In the genomic region with DNA sequence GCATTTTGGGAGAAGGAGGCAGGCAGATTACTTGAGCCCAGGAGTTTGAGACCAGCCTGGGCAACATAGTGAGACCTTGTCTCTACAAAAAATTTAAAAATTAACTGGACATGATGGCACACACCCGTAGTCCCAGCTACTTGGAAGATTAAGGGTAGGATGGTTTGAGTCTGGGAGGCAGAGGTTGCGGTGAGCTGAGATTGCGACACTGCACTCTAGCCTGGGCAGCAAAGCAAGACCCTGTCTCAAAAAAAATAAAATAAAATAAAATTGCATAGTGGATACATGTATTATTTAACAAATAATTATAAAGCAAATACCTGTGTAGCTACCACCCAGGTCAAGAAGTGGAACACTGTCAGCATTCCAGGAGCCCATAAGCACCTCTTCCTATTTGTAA, we compare ENCODE assay signal across 31 cellular contexts.
"Had no signal": no experiment of that assay in that cellular context is flagged by ENCODE, and none has a peak within 500 bp of the region (broad histone marks: within the 10 kb centered on the region; RNA-seq: fewer than 3 reads in every experiment).

No MANE protein-coding gene starts in this region.

- H3K27me3 ChIP-seq: ovary, stomach, suprapubic skin, tibial artery, upper lobe of right lung had no signal

- H3K36me3 ChIP-seq: ovary, suprapubic skin, tibial artery, upper lobe of right lung had no signal

- H3K4me3 ChIP-seq: ovary, skin epidermis, stomach, suprapubic skin, tibial artery, upper lobe of right lung had no signal

- H3K4me3 Mint-ChIP-seq: activated B cell treated with CpG ODN at 0.5 μM for 24 hours; activated naive CD4-positive, alpha-beta T cell treated with anti-CD3 and anti-CD28 coated beads, Interleukin-2, amount 50 U/mL, for 24 hours; activated naive CD8-positive, alpha-beta T cell treated with anti-CD3 and anti-CD28 coated beads, Interleukin-2, amount 50 U/mL, for 24 hours; activated T-helper 1 cell treated with anti-CD3 and anti-CD28 coated beads, Interleukin-12 subunit alpha, Interleukin-12 subunit beta, Interleukin-2, Interleukin-4 antibody, amounts not matched to agents 30 ng/mL and 10 ng/mL and 1 ng/mL, durations not matched to agents 14 hours and 24 hours and 36 hours; dendritic cell treated with granulocyte-macrophage colony-stimulating factor and Interleukin-4, amounts not matched to agents 40 ng/mL and 50 ng/mL, for 4 days; endodermal cell; stimulated activated memory B cell treated with anti-CD40 and anti-IgM and Interleukin-4, amounts not matched to agents 10 μg/mL and 1 μg/mL and 100 μg/mL, for 72 hours; T-helper 1 cell treated with Interleukin-12 subunit alpha and Interleukin-12 subunit beta and Interleukin-4 antibody, amounts not matched to agents 30 μg/mL and 1 μg/mL, for 36 hours had no signal

- H3K27me3 Mint-ChIP-seq: activated B cell treated with CpG ODN at 0.5 μM for 24 hours; activated naive CD4-positive, alpha-beta T cell treated with anti-CD3 and anti-CD28 coated beads, Interleukin-2, amount 50 U/mL, for 24 hours; activated naive CD8-positive, alpha-beta T cell treated with anti-CD3 and anti-CD28 coated beads, Interleukin-2, amount 50 U/mL, for 24 hours; dendritic cell treated with granulocyte-macrophage colony-stimulating factor and Interleukin-4, amounts not matched to agents 40 ng/mL and 50 ng/mL, for 4 days; progenitor cell of endocrine pancreas; stimulated activated memory B cell treated with anti-CD40 and anti-IgM and Interleukin-4, amounts not matched to agents 10 μg/mL and 1 μg/mL and 100 μg/mL, for 72 hours had no signal

- H3K4me1 Mint-ChIP-seq: endodermal cell had no signal

- ATAC-seq: activated naive CD8-positive, alpha-beta T cell treated with anti-CD3 and anti-CD28 coated beads, Interleukin-2, amount 50 U/mL, for 24 hours; esophagus mucosa; left cardiac atrium; left ventricle myocardium superior; sciatic nerve; stimulated activated memory B cell treated with anti-CD40 and anti-IgM and Interleukin-4, amounts not matched to agents 10 μg/mL and 1 μg/mL and 100 μg/mL, for 72 hours; upper lobe of right lung had no signal

- H3K27ac Mint-ChIP-seq: activated naive CD4-positive, alpha-beta T cell treated with anti-CD3 and anti-CD28 coated beads, Interleukin-2, amount 50 U/mL, for 24 hours; dendritic cell treated with granulocyte-macrophage colony-stimulating factor and Interleukin-4, amounts not matched to agents 40 ng/mL and 50 ng/mL, for 4 days; endodermal cell; progenitor cell of endocrine pancreas; stimulated activated memory B cell treated with anti-CD40 and anti-IgM and Interleukin-4, amounts not matched to agents 10 μg/mL and 1 μg/mL and 100 μg/mL, for 72 hours; T-helper 1 cell treated with Interleukin-12 subunit alpha and Interleukin-12 subunit beta and Interleukin-4 antibody, amounts not matched to agents 30 μg/mL and 1 μg/mL, for 36 hours had no signal

- DNase-seq: activated B cell treated with CpG ODN at 0.5 μM for 24 hours; activated CD4-positive, alpha-beta T cell treated with anti-CD3 and anti-CD28 coated beads, Interleukin-2, amount 50 U/mL, for 1 hour; activated effector memory CD4-positive, alpha-beta T cell treated with anti-CD3 and anti-CD28 coated beads, Interleukin-2, amount 50 U/mL, for 16 hours; activated naive CD8-positive, alpha-beta T cell treated with anti-CD3 and anti-CD28 coated beads, Interleukin-2, amount 50 U/mL, for 24 hours; activated T-cell treated with anti-CD3 and anti-CD28 coated beads for 4 hours; amygdala; caudate nucleus; endodermal cell; foreskin fibroblast; head of caudate nucleus; hippocampal formation; left cardiac atrium; left ventricle myocardium superior; ovary; stimulated activated CD4-positive, alpha-beta T cell treated with anti-CD3 and anti-CD28 coated beads, Interleukin-12 subunit alpha, Interleukin-12 subunit beta, amount 100 ng/mL, for 4 hours; stimulated activated CD4-positive, alpha-beta T cell treated with anti-CD3 and anti-CD28 coated beads, Interleukin-4, amount 100 ng/mL, for 4 hours; stimulated activated CD8-positive, alpha-beta memory T cell treated with anti-CD3 and anti-CD28 coated beads, Interleukin-4, amount 100 ng/mL, for 48 hours; stomach; T1000; tibial artery; upper lobe of right lung had no signal

- H3K9me3 ChIP-seq: ovary, stomach, suprapubic skin, tibial artery, upper lobe of right lung had no signal

- H3K27ac ChIP-seq: ovary, skin epidermis, stomach, suprapubic skin, tibial artery, upper lobe of right lung had no signal

- H3K9me3 Mint-ChIP-seq: activated B cell treated with CpG ODN at 0.5 μM for 24 hours; activated naive CD4-positive, alpha-beta T cell treated with anti-CD3 and anti-CD28 coated beads, Interleukin-2, amount 50 U/mL, for 24 hours; activated naive CD8-positive, alpha-beta T cell treated with anti-CD3 and anti-CD28 coated beads, Interleukin-2, amount 50 U/mL, for 24 hours; activated T-helper 1 cell treated with anti-CD3 and anti-CD28 coated beads, Interleukin-12 subunit alpha, Interleukin-12 subunit beta, Interleukin-2, Interleukin-4 antibody, amounts not matched to agents 30 ng/mL and 10 ng/mL and 1 ng/mL, durations not matched to agents 14 hours and 24 hours and 36 hours; dendritic cell treated with granulocyte-macrophage colony-stimulating factor and Interleukin-4, amounts not matched to agents 40 ng/mL and 50 ng/mL, for 4 days; endodermal cell; stimulated activated memory B cell treated with anti-CD40 and anti-IgM and Interleukin-4, amounts not matched to agents 10 μg/mL and 1 μg/mL and 100 μg/mL, for 72 hours; T-helper 1 cell treated with Interleukin-12 subunit alpha and Interleukin-12 subunit beta and Interleukin-4 antibody, amounts not matched to agents 30 μg/mL and 1 μg/mL, for 36 hours had no signal
